ENCODE assay signal across 13 cellular contexts in the genomic region with DNA sequence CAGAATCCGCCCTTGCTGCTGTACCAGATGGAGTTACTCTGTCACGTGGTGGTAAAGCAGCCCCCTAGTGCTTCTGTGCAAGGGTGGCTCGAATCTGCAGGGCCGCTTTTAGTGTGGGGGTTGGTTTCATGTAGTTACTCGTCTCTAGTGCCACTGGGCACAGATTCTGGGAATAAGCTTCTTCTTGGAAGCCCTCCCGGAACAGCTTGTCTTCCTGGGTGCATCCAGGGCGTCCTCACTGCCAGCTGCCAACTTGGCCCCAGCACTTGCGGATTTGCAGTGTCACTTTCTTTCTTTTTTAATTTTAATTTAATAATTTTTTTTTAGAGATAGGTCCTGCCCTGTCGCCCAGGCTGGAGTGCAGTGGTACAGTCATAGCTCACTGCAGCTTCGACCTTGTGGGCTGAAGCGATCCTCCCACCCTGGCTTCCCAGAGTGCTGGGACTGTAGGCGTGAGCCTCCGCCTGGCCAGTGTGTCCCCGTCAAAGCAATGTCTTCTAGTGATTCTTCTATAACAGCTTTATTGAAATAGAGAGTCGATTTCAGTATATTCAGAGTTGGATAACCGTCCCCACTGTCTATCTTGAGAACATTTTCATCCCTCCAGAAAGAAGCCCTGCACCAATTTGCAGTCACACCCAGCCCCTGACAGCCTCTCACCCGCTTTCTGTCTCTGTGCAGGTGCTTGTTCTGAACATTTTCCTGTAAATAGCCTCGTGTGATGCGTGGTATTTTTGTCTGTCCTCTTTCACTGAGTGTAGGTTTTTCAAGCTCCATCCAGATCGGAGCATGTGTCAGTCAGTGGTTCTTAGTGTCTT. TPM values are rescaled to one million over a fixed set of nuclear protein-coding genes. Genes with fewer than 3 reads are reported as not detected.
DNase-seq lines count a peak whose midpoint lies in the region; ATAC-seq and TF ChIP-seq lines count a peak whose summit lies in the region.
"Had no signal": no experiment of that assay in that cellular context is flagged by ENCODE, and none has a peak within 500 bp of the region (broad histone marks: within the 10 kb centered on the region; RNA-seq: fewer than 3 reads in every experiment).

No MANE protein-coding gene starts in this region.

- DNase-seq in RWPE2 (ENCODE audit: low spot score), result peak; percentile 21
- DNase-seq in cardiac septum (ENCODE audit: low spot score), result peak; percentile 64
- peak; percentile 74 for DNase-seq in posterior vena cava (ENCODE audit: low spot score)
- DNase-seq in osteocyte (ENCODE audit: extremely low spot score, unreplicated experiment), result no peak
- DNase-seq in NCI-H69 (lab: John Stamatoyannopoulos, UW), result no peak
- DNase-seq: NCI-H345; stimulated activated CD4-positive, alpha-beta T cell treated with anti-CD3 and anti-CD28 coated beads, Interleukin-12 subunit alpha, Interleukin-12 subunit beta, amount 100 ng/mL, for 4 hours; T-helper 9 cell had no signal

- H3K9ac ChIP-seq in BLaER1, result 0 out of 2 replicates have a peak overlapping the region, but pooled peaks have one; percentile 19

- no peaks in the 10 kb centered on the region for H3K27me3 ChIP-seq in BLaER1
- H3K27me3 ChIP-seq in RWPE2 (ENCODE audit: insufficient read depth, poor library complexity, severe bottlenecking), result no peaks in the 10 kb centered on the region

- no peaks in the 10 kb centered on the region for H3K4me1 Mint-ChIP-seq in osteocyte (ENCODE audit: unreplicated experiment)
- no peaks in the 10 kb centered on the region for H3K4me1 Mint-ChIP-seq in stimulated activated memory B cell treated with anti-CD40 and anti-IgM and Interleukin-4, amounts not matched to agents 10 μg/mL and 1 μg/mL and 100 μg/mL, for 72 hours

- H3K27ac ChIP-seq in BLaER1 (no peak overlapping the region), RWPE2 (ENCODE audit: poor library complexity, severe bottlenecking) (no peak overlapping the region)

- no peaks in the 10 kb centered on the region for H3K9me3 ChIP-seq in BLaER1
- no peaks in the 10 kb centered on the region for H3K9me3 ChIP-seq in RWPE2 (ENCODE audit: severe bottlenecking)

- no peak overlapping the region for H3K4me3 Mint-ChIP-seq in osteocyte (ENCODE audit: unreplicated experiment)
- no peak overlapping the region for H3K4me3 Mint-ChIP-seq in stimulated activated memory B cell treated with anti-CD40 and anti-IgM and Interleukin-4, amounts not matched to agents 10 μg/mL and 1 μg/mL and 100 μg/mL, for 72 hours
- H3K4me3 Mint-ChIP-seq: dendritic cell treated with granulocyte-macrophage colony-stimulating factor and Interleukin-4, amounts not matched to agents 40 ng/mL and 50 ng/mL, for 4 days; natural killer cell treated with Interleukin-12 subunit alpha and Interleukin-12 subunit beta and Interleukin-15 and Interleukin-18, amount 100 ng/mL, for 72 hours had no signal

- H3K4me3 ChIP-seq in BLaER1 (no peak overlapping the region), RWPE2 (ENCODE audit: severe bottlenecking) (no peak overlapping the region)

- peaks cover 99% of the 10 kb centered on the region for H3K36me3 ChIP-seq in BLaER1
- peaks cover 80% of the 10 kb centered on the region for H3K36me3 ChIP-seq in RWPE2 (ENCODE audit: low read depth)

- ATAC-seq in RWPE2 (ENCODE audit: low read depth), result no peak
- ATAC-seq in HG02938 (IDR thresholded peaks at IDR 0.05; ENCODE audit: unreplicated experiment), result no peak
- no peak for ATAC-seq in stimulated activated memory B cell treated with anti-CD40 and anti-IgM and Interleukin-4, amounts not matched to agents 10 μg/mL and 1 μg/mL and 100 μg/mL, for 72 hours
- ATAC-seq: natural killer cell treated with Interleukin-12 subunit alpha and Interleukin-12 subunit beta and Interleukin-15 and Interleukin-18, amount 100 ng/mL, for 72 hours had no signal

- peaks cover 62% of the 10 kb centered on the region for H3K36me3 Mint-ChIP-seq in osteocyte (ENCODE audit: unreplicated experiment)
- peaks cover 68% of the 10 kb centered on the region for H3K36me3 Mint-ChIP-seq in stimulated activated memory B cell treated with anti-CD40 and anti-IgM and Interleukin-4, amounts not matched to agents 10 μg/mL and 1 μg/mL and 100 μg/mL, for 72 hours
- H3K36me3 Mint-ChIP-seq: natural killer cell treated with Interleukin-12 subunit alpha and Interleukin-12 subunit beta and Interleukin-15 and Interleukin-18, amount 100 ng/mL, for 72 hours had no signal

- no peak overlapping the region for H3K27ac Mint-ChIP-seq in osteocyte (ENCODE audit: unreplicated experiment)
- no peak overlapping the region for H3K27ac Mint-ChIP-seq in stimulated activated memory B cell treated with anti-CD40 and anti-IgM and Interleukin-4, amounts not matched to agents 10 μg/mL and 1 μg/mL and 100 μg/mL, for 72 hours
- H3K27ac Mint-ChIP-seq: dendritic cell treated with granulocyte-macrophage colony-stimulating factor and Interleukin-4, amounts not matched to agents 40 ng/mL and 50 ng/mL, for 4 days; natural killer cell treated with Interleukin-12 subunit alpha and Interleukin-12 subunit beta and Interleukin-15 and Interleukin-18, amount 100 ng/mL, for 72 hours had no signal

- no peak for TF ChIP-seq CTCF in RWPE2 (IDR thresholded peaks at IDR 0.05; ENCODE audit: poor library complexity, severe bottlenecking)
- TF ChIP-seq CTCF in osteocyte (IDR thresholded peaks at IDR 0.05), result no peak

- H3K9me3 Mint-ChIP-seq in osteocyte (ENCODE audit: unreplicated experiment), result no peaks in the 10 kb centered on the region
- no peaks in the 10 kb centered on the region for H3K9me3 Mint-ChIP-seq in stimulated activated memory B cell treated with anti-CD40 and anti-IgM and Interleukin-4, amounts not matched to agents 10 μg/mL and 1 μg/mL and 100 μg/mL, for 72 hours
- H3K9me3 Mint-ChIP-seq: dendritic cell treated with granulocyte-macrophage colony-stimulating factor and Interleukin-4, amounts not matched to agents 40 ng/mL and 50 ng/mL, for 4 days; natural killer cell treated with Interleukin-12 subunit alpha and Interleukin-12 subunit beta and Interleukin-15 and Interleukin-18, amount 100 ng/mL, for 72 hours had no signal

- intact Hi-C loops in cardiac septum (cut with DNase I), result loop anchor here (2.0 kb wide), 1 partner anchor 15 kb away; no protein-coding TSS in a partner anchor
- intact Hi-C loops in posterior vena cava (cut with DNase I), result no loop called here

- H3K4me2 ChIP-seq in BLaER1, result no peak overlapping the region

- peaks cover 61% of the 10 kb centered on the region for H4K20me1 ChIP-seq in BLaER1

- no peaks in the 10 kb centered on the region for H3K4me1 ChIP-seq in BLaER1
- no peaks in the 10 kb centered on the region for H3K4me1 ChIP-seq in RWPE2 (ENCODE audit: insufficient read depth, poor library complexity, severe bottlenecking)

- H3K27me3 Mint-ChIP-seq in osteocyte (ENCODE audit: unreplicated experiment), result no peaks in the 10 kb centered on the region
- no peaks in the 10 kb centered on the region for H3K27me3 Mint-ChIP-seq in stimulated activated memory B cell treated with anti-CD40 and anti-IgM and Interleukin-4, amounts not matched to agents 10 μg/mL and 1 μg/mL and 100 μg/mL, for 72 hours
- H3K27me3 Mint-ChIP-seq: dendritic cell treated with granulocyte-macrophage colony-stimulating factor and Interleukin-4, amounts not matched to agents 40 ng/mL and 50 ng/mL, for 4 days; natural killer cell treated with Interleukin-12 subunit alpha and Interleukin-12 subunit beta and Interleukin-15 and Interleukin-18, amount 100 ng/mL, for 72 hours had no signal

RNA-seq across cellular contexts. Expression of gene PYGB, which starts 25.9 kb away (rescaled TPM):
- 386 TPM for total RNA-seq in cardiac septum
- total RNA-seq in posterior vena cava, result 100 to 1,000 TPM; 132 to 155 TPM
- total RNA-seq in osteocyte, result 234 and 251 TPM in 2 replicates

Comparison
In these comparisons a context has a peak if more than half of its experiments do, and no peak if none do; other contexts are left out.
1. DNase-seq: peak in RWPE2 (single experiment), cardiac septum (single experiment) and posterior vena cava (single experiment); none in osteocyte (single experiment) and NCI-H69 (single experiment).